ENCODE assay signal across 18 cellular contexts in the genomic region with DNA sequence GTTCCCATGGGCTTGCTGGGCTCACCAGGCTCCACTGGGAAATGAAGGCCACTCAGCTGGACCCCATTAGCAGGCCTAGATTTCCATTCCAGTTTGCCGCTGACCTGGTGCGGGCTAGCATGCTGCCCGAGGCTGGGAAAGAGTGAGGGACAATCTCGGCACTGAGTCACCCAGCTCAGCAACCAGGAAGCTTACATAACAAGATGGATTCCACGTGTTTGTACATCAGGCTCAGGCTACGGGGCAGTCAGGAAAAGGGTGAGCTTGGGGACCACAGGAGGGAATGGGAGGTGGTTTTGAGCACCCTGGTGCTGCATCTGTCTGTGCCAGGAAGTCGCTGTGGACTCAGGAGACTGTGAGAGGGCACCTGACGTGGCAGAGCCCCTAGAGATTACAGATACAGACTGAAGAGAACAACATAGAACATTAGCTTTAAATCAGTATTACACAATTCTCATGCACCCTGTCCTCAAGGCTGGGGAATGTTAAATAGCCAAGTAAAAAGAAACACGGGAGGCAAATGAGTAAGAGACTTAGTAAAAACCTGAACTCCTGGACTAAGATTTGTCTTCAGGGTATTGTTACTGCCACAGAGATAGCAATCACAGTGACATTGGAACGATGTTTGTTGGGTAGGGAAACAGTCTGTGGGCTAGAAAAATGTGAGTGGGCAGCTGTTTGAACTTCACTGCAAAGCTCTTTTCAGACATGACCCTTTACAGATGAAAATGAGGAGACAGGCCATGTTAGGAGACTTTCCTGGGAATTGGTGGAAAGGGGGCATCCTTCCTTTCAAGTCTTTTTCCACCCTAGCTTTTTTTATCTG. TPM values are rescaled to one million over a fixed set of nuclear protein-coding genes. Genes with fewer than 3 reads are reported as not detected.
DNase-seq lines count a peak whose midpoint lies in the region; TF ChIP-seq lines count a peak whose summit lies in the region.
"Had no signal": no experiment of that assay in that cellular context is flagged by ENCODE, and none has a peak within 500 bp of the region (broad histone marks: within the 10 kb centered on the region; RNA-seq: fewer than 3 reads in every experiment).

No MANE protein-coding gene starts in this region.

- H3K4me3 Mint-ChIP-seq in CD14-positive monocyte, result peak overlapping the region; percentile 6 to 43
- H3K4me3 Mint-ChIP-seq: activated CD4-positive, alpha-beta T cell treated with anti-CD3 and anti-CD28 coated beads for 36 hours; activated T-cell treated with anti-CD3 and anti-CD28 coated beads, Interleukin-2, amount 50 U/mL, for 4 hours; CD4-positive, alpha-beta memory T cell; stimulated activated effector memory CD8-positive, alpha-beta T cell treated with anti-CD3 and anti-CD28 coated beads, Interleukin-12 subunit alpha, Interleukin-12 subunit beta, amount 100 ng/mL, for 72 hours had no signal

- no peaks in the 10 kb centered on the region for H3K9me2 ChIP-seq in MM.1S (replicated peaks; ENCODE audit: insufficient read depth, low read length)

- no peak for TF ChIP-seq EP300 in sigmoid colon (IDR thresholded peaks at IDR 0.05)

- H3K27ac ChIP-seq in MM.1S (ENCODE audit: low read length) (no peak overlapping the region), sigmoid colon (no peak overlapping the region)
- H3K27ac ChIP-seq: ascending aorta, pancreas had no signal

- no peaks in the 10 kb centered on the region for H3K36me3 ChIP-seq in MM.1S (replicated peaks; ENCODE audit: insufficient read depth, low read length)
- no peaks in the 10 kb centered on the region for H3K36me3 ChIP-seq in sigmoid colon
- H3K36me3 ChIP-seq: ascending aorta, pancreas had no signal

- no peaks in the 10 kb centered on the region for H3F3A ChIP-seq in MM.1S (ENCODE audit: insufficient read depth, low read length)

- peak overlapping the region in 3 of 7 donors; percentile 4 to 69 (median 17) for H3K27ac Mint-ChIP-seq in CD14-positive monocyte
- H3K27ac Mint-ChIP-seq: activated CD4-positive, alpha-beta T cell treated with anti-CD3 and anti-CD28 coated beads for 36 hours; CD4-positive, alpha-beta memory T cell; stimulated activated effector memory CD8-positive, alpha-beta T cell treated with anti-CD3 and anti-CD28 coated beads, Interleukin-12 subunit alpha, Interleukin-12 subunit beta, amount 100 ng/mL, for 72 hours had no signal

- no peaks in the 10 kb centered on the region for H3K9me3 Mint-ChIP-seq in CD14-positive monocyte
- H3K9me3 Mint-ChIP-seq: activated T-cell treated with anti-CD3 and anti-CD28 coated beads, Interleukin-2, amount 50 U/mL, for 4 hours; CD4-positive, alpha-beta memory T cell; stimulated activated effector memory CD8-positive, alpha-beta T cell treated with anti-CD3 and anti-CD28 coated beads, Interleukin-12 subunit alpha, Interleukin-12 subunit beta, amount 100 ng/mL, for 72 hours had no signal

- H3K4me2 ChIP-seq in MM.1S (ENCODE audit: low read depth, low read length), result no peak overlapping the region

- no peak overlapping the region for H3K4me3 ChIP-seq in MM.1S (ENCODE audit: low read length)
- no peak overlapping the region for H3K4me3 ChIP-seq in sigmoid colon
- H3K4me3 ChIP-seq: ascending aorta, lung, pancreas had no signal

- H3K79me2 ChIP-seq in MM.1S (ENCODE audit: low read length), result no peaks in the 10 kb centered on the region

- TF ChIP-seq CTCF in CD14-positive monocyte (IDR thresholded peaks at IDR 0.05) (no peak), MM.1S (IDR thresholded peaks at IDR 0.05; ENCODE audit: low read length) (no peak), sigmoid colon (IDR thresholded peaks at IDR 0.05) (no peak)

- H3K27me3 ChIP-seq in MM.1S (replicated peaks; ENCODE audit: insufficient read depth, low read length), result no peaks in the 10 kb centered on the region
- H3K27me3 ChIP-seq in sigmoid colon, result no peaks in the 10 kb centered on the region
- H3K27me3 ChIP-seq: ascending aorta, pancreas had no signal

- no peaks in the 10 kb centered on the region for H3K9me3 ChIP-seq in MM.1S (replicated peaks; ENCODE audit: insufficient read depth, low read length)
- H3K9me3 ChIP-seq in sigmoid colon, result no peaks in the 10 kb centered on the region
- H3K9me3 ChIP-seq: ascending aorta, pancreas had no signal

- 79 to 84% methylated on average over 10 of the region's 10 CpGs for WGBS in sigmoid colon, 2 donors

- H3K4me1 ChIP-seq in MM.1S (ENCODE audit: low read length) (no peaks in the 10 kb centered on the region), sigmoid colon (no peaks in the 10 kb centered on the region)
- H3K4me1 ChIP-seq: ascending aorta, pancreas had no signal

- H3K9ac ChIP-seq in MM.1S (ENCODE audit: low read length), result no peak overlapping the region

- TF ChIP-seq POLR2A in sigmoid colon (IDR thresholded peaks at IDR 0.05), result no peak

- H4K20me1 ChIP-seq in MM.1S (ENCODE audit: insufficient read depth, low read length), result no peaks in the 10 kb centered on the region

- intact Hi-C loops in CD14-positive monocyte (cut with micrococcal nuclease), result no loop called here
- intact Hi-C loops in sigmoid colon (cut with DNase I), result no loop called here

- H3K36me3 Mint-ChIP-seq in CD14-positive monocyte, result no peaks in the 10 kb centered on the region
- H3K36me3 Mint-ChIP-seq: CD4-positive, alpha-beta memory T cell; stimulated activated effector memory CD8-positive, alpha-beta T cell treated with anti-CD3 and anti-CD28 coated beads, Interleukin-12 subunit alpha, Interleukin-12 subunit beta, amount 100 ng/mL, for 72 hours had no signal

- H3K27me3 Mint-ChIP-seq in CD14-positive monocyte (ENCODE audit: low read depth in 3 of 3), result peaks cover 0 to 2% (median 0%) of the 10 kb centered on the region in 3 donors

- H3K4me1 Mint-ChIP-seq in CD14-positive monocyte, result peaks cover 16% of the 10 kb centered on the region
- H3K4me1 Mint-ChIP-seq: activated CD4-positive, alpha-beta T cell treated with anti-CD3 and anti-CD28 coated beads for 36 hours had no signal

- H2AFZ ChIP-seq in MM.1S (ENCODE audit: low read length), result 0 out of 2 replicates have a peak overlapping the region, but pooled peaks have one; percentile 17

- no peak for DNase-seq in CD14-positive monocyte (ENCODE audit: low spot score)
- no peak for DNase-seq in MM.1S
- peak; percentile 14 for DNase-seq in fibroblast of the conjunctiva (ENCODE audit: low read depth)
- peak; percentile 66 for DNase-seq in sigmoid colon
- DNase-seq in activated naive CD4-positive, alpha-beta T cell treated with Interleukin-2 at 50 U/mL for 16 hours, result no peak
- no peak for DNase-seq in NCI-H748 (lab: John Stamatoyannopoulos, UW; ENCODE audit: unreplicated experiment)
- no peak for DNase-seq in superior temporal gyrus (ENCODE audit: extremely low spot score)
- no peak for DNase-seq in SW 1271 (lab: John Stamatoyannopoulos, UW)
- DNase-seq: activated CD4-positive, alpha-beta T cell treated with anti-CD3 and anti-CD28 coated beads for 36 hours; activated T-cell treated with anti-CD3 and anti-CD28 coated beads, Interleukin-2, amount 50 U/mL, for 4 hours; CD4-positive, alpha-beta memory T cell; effector memory CD4-positive, alpha-beta T cell; hippocampal formation; NCI-H2171; pancreas had no signal

RNA-seq across cellular contexts. Expression of a gene that starts 51.1 kb away (rescaled TPM):
- polyA plus RNA-seq in CD14-positive monocyte, result 100 to 1,000 TPM; 506 to 523 TPM
- total RNA-seq in sigmoid colon, result 1,000 to 10,000 TPM in 3 of 4 donors, 100 to 1,000 TPM in 1; 757 to 1,489 (median 1,456) TPM
- 100 to 1,000 TPM; 414 to 642 (median 638) TPM for polyA plus RNA-seq in sigmoid colon

Comparison
In these comparisons a context has a peak if more than half of its experiments do, and no peak if none do; other contexts are left out.
1. DNase-seq: peak in fibroblast of the conjunctiva (single experiment) and sigmoid colon (single experiment); none in CD14-positive monocyte (single experiment), MM.1S (single experiment), activated naive CD4-positive, alpha-beta T cell treated with Interleukin-2 at 50 U/mL for 16 hours (single experiment), NCI-H748 (single experiment), superior temporal gyrus (single experiment) and SW 1271 (0 of 2).